In the genomic region with DNA sequence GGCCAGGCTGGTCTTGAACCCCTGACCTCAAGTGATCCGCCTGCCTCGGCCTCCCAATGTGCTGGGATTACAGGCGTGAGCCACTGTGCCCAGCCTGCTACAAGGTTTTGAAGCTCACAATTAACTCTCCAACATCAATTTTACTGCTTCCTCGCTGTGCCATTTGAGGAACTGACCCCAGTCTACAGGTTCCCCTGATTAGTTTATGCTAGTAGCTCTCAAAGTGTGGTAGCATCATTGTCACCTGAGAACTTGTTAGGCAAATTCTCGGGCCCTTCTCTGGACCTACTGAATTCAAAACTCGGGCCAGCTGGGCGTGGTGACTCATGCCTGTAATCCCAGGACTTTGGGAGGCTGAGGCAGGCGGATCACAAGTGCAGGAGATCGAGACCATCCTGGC, we compare ENCODE assay signal across 14 cellular contexts.
"Had no signal": no experiment of that assay in that cellular context is flagged by ENCODE, and none has a peak within 500 bp of the region (broad histone marks: within the 10 kb centered on the region; RNA-seq: fewer than 3 reads in every experiment).

No MANE protein-coding gene starts in this region.

- H3K4me3 Mint-ChIP-seq: activated CD4-positive, alpha-beta memory T cell treated with anti-CD3 and anti-CD28 coated beads, Interleukin-2, amount 10 ng/mL, durations not matched to agents 7 days and 5 days; activated CD4-positive, alpha-beta T cell treated with anti-CD3 and anti-CD28 coated beads for 36 hours; activated T-cell treated with anti-CD3 and anti-CD28 coated beads, Interleukin-2, amount 50 U/mL, for 24 hours had no signal

- H3K27me3 ChIP-seq: cardiac muscle cell, ovary, thyroid gland, uterus had no signal

- H3K27ac ChIP-seq: cardiac muscle cell, lower lobe of right lung, ovary, thyroid gland, uterus, VCaP had no signal

- H3K4me3 ChIP-seq: cardiac muscle cell, lower lobe of right lung, ovary, thyroid gland, uterus had no signal

- ATAC-seq: activated CD4-positive, alpha-beta T cell treated with anti-CD3 and anti-CD28 coated beads for 36 hours; activated naive CD4-positive, alpha-beta T cell treated with anti-CD3 and anti-CD28 coated beads, Interleukin-2, amount 50 U/mL, for 72 hours; left colon; lower lobe of right lung; sciatic nerve had no signal

- H3K9me3 ChIP-seq: lower lobe of right lung, ovary, thyroid gland, uterus had no signal

- DNase-seq: activated CD4-positive, alpha-beta memory T cell treated with anti-CD3 and anti-CD28 coated beads, Interleukin-2, amount 10 ng/mL, durations not matched to agents 7 days and 5 days; activated CD4-positive, alpha-beta T cell treated with anti-CD3 and anti-CD28 coated beads for 36 hours; activated gamma-delta T cell; activated T-cell treated with anti-CD3 and anti-CD28 coated beads, Interleukin-2, amount 50 U/mL, for 24 hours; left colon; lower lobe of right lung; ovary; stimulated activated CD4-positive, alpha-beta T cell treated with anti-CD3 and anti-CD28 coated beads, Interleukin-2, amount 100 ng/mL, for 24 hours; thyroid gland; uterus had no signal

- H3K9me3 Mint-ChIP-seq: activated naive CD4-positive, alpha-beta T cell treated with anti-CD3 and anti-CD28 coated beads, Interleukin-2, amount 50 U/mL, for 72 hours had no signal

- H3K36me3 ChIP-seq: cardiac muscle cell, lower lobe of right lung, ovary, thyroid gland, uterus had no signal

- H3K27ac Mint-ChIP-seq: activated CD4-positive, alpha-beta T cell treated with anti-CD3 and anti-CD28 coated beads for 36 hours; activated naive CD4-positive, alpha-beta T cell treated with anti-CD3 and anti-CD28 coated beads, Interleukin-2, amount 50 U/mL, for 72 hours; activated T-cell treated with anti-CD3 and anti-CD28 coated beads, Interleukin-2, amount 50 U/mL, for 24 hours had no signal

- H3K27me3 Mint-ChIP-seq: activated CD4-positive, alpha-beta memory T cell treated with anti-CD3 and anti-CD28 coated beads, Interleukin-2, amount 10 ng/mL, durations not matched to agents 7 days and 5 days; activated CD4-positive, alpha-beta T cell treated with anti-CD3 and anti-CD28 coated beads for 36 hours had no signal
